Comparison of ENCODE assay signal across 1 cellular context in the genomic region with DNA sequence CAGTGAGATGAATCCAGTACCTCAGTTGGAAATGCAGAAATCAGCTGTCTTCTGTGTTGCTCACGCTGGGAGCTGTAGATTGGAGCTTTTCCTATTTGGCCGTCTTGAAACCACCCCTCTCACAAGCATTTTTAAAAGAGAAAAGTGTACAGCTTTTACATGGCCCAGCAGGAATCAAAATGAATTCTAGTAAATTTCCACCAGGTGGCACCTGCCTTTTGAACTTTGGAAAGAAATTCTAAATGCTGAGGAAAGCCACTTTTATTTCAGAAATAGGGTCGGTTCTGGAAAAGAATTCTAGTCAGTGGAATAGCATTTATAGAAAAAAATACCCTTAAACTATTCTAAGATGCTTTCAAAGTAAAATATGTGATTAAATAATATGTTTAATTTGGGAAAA.
TF ChIP-seq lines count a peak whose summit lies in the region.

No MANE protein-coding gene starts in this region.

TF ChIP-seq in GM12878, 131 proteins besides CTCF, POLR2A, EP300 and RAD21 (continued from another document):
- TF ChIP-seq, protein P1, sequence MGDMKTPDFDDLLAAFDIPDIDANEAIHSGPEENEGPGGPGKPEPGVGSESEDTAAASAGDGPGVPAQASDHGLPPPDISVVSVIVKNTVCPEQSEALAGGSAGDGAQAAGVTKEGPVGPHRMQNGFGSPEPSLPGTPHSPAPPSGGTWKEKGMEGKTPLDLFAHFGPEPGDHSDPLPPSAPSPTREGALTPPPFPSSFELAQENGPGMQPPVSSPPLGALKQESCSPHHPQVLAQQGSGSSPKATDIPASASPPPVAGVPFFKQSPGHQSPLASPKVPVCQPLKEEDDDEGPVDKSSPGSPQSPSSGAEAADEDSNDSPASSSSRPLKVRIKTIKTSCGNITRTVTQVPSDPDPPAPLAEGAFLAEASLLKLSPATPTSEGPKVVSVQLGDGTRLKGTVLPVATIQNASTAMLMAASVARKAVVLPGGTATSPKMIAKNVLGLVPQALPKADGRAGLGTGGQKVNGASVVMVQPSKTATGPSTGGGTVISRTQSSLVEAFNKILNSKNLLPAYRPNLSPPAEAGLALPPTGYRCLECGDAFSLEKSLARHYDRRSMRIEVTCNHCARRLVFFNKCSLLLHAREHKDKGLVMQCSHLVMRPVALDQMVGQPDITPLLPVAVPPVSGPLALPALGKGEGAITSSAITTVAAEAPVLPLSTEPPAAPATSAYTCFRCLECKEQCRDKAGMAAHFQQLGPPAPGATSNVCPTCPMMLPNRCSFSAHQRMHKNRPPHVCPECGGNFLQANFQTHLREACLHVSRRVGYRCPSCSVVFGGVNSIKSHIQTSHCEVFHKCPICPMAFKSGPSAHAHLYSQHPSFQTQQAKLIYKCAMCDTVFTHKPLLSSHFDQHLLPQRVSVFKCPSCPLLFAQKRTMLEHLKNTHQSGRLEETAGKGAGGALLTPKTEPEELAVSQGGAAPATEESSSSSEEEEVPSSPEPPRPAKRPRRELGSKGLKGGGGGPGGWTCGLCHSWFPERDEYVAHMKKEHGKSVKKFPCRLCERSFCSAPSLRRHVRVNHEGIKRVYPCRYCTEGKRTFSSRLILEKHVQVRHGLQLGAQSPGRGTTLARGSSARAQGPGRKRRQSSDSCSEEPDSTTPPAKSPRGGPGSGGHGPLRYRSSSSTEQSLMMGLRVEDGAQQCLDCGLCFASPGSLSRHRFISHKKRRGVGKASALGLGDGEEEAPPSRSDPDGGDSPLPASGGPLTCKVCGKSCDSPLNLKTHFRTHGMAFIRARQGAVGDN (IDR thresholded peaks at IDR 0.05) = no peak
- no peak for TF ChIP-seq CBX5 (IDR thresholded peaks at IDR 0.05; ENCODE audit: low read depth)
